20 cellular contexts compared by ENCODE assay signal in genomic region chr4:6350646-6351045, GRCh38.
DNase-seq lines count a peak whose midpoint lies in the region; ATAC-seq and TF ChIP-seq lines count a peak whose summit lies in the region.
"Had no signal": no experiment of that assay in that cellular context is flagged by ENCODE, and none has a peak within 500 bp of the region (broad histone marks: within the 10 kb centered on the region; RNA-seq: fewer than 3 reads in every experiment).

No MANE protein-coding gene starts in this region.

- TF ChIP-seq CTCF in left ventricle myocardium inferior (IDR thresholded peaks at IDR 0.05; ENCODE audit: borderline replicate concordance): no peak
- TF ChIP-seq CTCF in chondrocyte (IDR thresholded peaks at IDR 0.05): no peak

- H3K4me1 Mint-ChIP-seq in chondrocyte (ENCODE audit: low read depth): no peaks in the 10 kb centered on the region
- H3K4me1 Mint-ChIP-seq: B cell had no signal

- H3K27ac Mint-ChIP-seq in chondrocyte (ENCODE audit: unreplicated experiment): no peak overlapping the region
- H3K27ac Mint-ChIP-seq: B cell; CD4-positive, alpha-beta T cell; CD8-positive, alpha-beta T cell had no signal

- no peak overlapping the region for H3K27ac ChIP-seq in left ventricle myocardium inferior (replicated peaks)
- H3K27ac ChIP-seq in BLaER1 treated with 17β-estradiol and CSF1 and Interleukin-3, amounts not matched to agents 10 nM and 100 nM: no peak overlapping the region
- H3K27ac ChIP-seq: C4-2B had no signal

- DNase-seq in left ventricle myocardium superior (peak; percentile 7), left ventricle myocardium inferior (no peak), chondrocyte (ENCODE audit: low spot score) (peak; percentile 61), posterior vena cava (ENCODE audit: low spot score) (peak; percentile 42), G401 (ENCODE audit: low spot score) (no peak), AG08396 (ENCODE audit: low spot score) (no peak)
- DNase-seq in stimulated activated naive CD4-positive, alpha-beta T cell (lab: John Stamatoyannopoulos, UW): no peak
- DNase-seq: 8988T; ACHN; AML-193; Caco-2; Calu3; CD4-positive, alpha-beta T cell; CD8-positive, alpha-beta T cell; DMS79 treated with DMSO at 0.1 percent for 48 hours; GDM1 had no signal

- H3K4me2 ChIP-seq in BLaER1 treated with 17β-estradiol and CSF1 and Interleukin-3, amounts not matched to agents 10 nM and 100 nM: peak overlapping the region in 9 of 11 experiments; percentile 61 to 85 (median 78); a peak in 18 of 22 replicates

- peaks cover 42% of the 10 kb centered on the region for H3K27me3 Mint-ChIP-seq in chondrocyte (ENCODE audit: low read depth)

- peaks cover 68% of the 10 kb centered on the region for H3K27me3 ChIP-seq in left ventricle myocardium inferior (ENCODE audit: low read depth)
- H3K27me3 ChIP-seq in BLaER1 treated with 17β-estradiol and CSF1 and Interleukin-3, amounts not matched to agents 10 nM and 100 nM: no peaks in the 10 kb centered on the region; a peak in 1 of 22 replicates

- in situ Hi-C loops in G401 (cut with HindIII; ENCODE audit: low sequenced_read_pairs): no loop called here

- no peaks in the 10 kb centered on the region for H3K9me3 Mint-ChIP-seq in chondrocyte (ENCODE audit: low read depth)
- H3K9me3 Mint-ChIP-seq: CD4-positive, alpha-beta T cell; CD8-positive, alpha-beta T cell had no signal

- H3K4me3 Mint-ChIP-seq in chondrocyte (ENCODE audit: unreplicated experiment): no peak overlapping the region
- H3K4me3 Mint-ChIP-seq: B cell; CD4-positive, alpha-beta T cell; CD8-positive, alpha-beta T cell had no signal

- no peaks in the 10 kb centered on the region for H3K36me3 ChIP-seq in left ventricle myocardium inferior
- no peaks in the 10 kb centered on the region for H3K36me3 ChIP-seq in BLaER1 treated with 17β-estradiol and CSF1 and Interleukin-3, amounts not matched to agents 10 nM and 100 nM

- H3K36me3 Mint-ChIP-seq in chondrocyte (ENCODE audit: low read depth): peaks cover 3% of the 10 kb centered on the region
- H3K36me3 Mint-ChIP-seq: CD8-positive, alpha-beta T cell had no signal

- intact Hi-C loops in left ventricle myocardium superior (cut with micrococcal nuclease): no loop called here
- intact Hi-C loops in left ventricle myocardium inferior (cut with micrococcal nuclease): no loop called here
- intact Hi-C loops in posterior vena cava (cut with DNase I): no loop called here

- H4K20me1 ChIP-seq in BLaER1 treated with 17β-estradiol and CSF1 and Interleukin-3, amounts not matched to agents 10 nM and 100 nM: no peaks in the 10 kb centered on the region; a peak in 1 of 22 replicates

- H3K4me3 ChIP-seq in left ventricle myocardium inferior: no peak overlapping the region
- H3K4me3 ChIP-seq in BLaER1 treated with 17β-estradiol and CSF1 and Interleukin-3, amounts not matched to agents 10 nM and 100 nM: no peak overlapping the region
- H3K4me3 ChIP-seq: GM12878 had no signal

- no peak for ATAC-seq in left ventricle myocardium superior
- ATAC-seq: CD8-positive, alpha-beta T cell; GM12878 had no signal

- no peak overlapping the region for H3K9ac ChIP-seq in BLaER1 treated with 17β-estradiol and CSF1 and Interleukin-3, amounts not matched to agents 10 nM and 100 nM

- H3K4me1 ChIP-seq in left ventricle myocardium inferior: no peaks in the 10 kb centered on the region
- H3K4me1 ChIP-seq in BLaER1 treated with 17β-estradiol and CSF1 and Interleukin-3, amounts not matched to agents 10 nM and 100 nM: peaks cover 11 to 82% (median 73%) of the 10 kb centered on the region in 10 experiments
- H3K4me1 ChIP-seq: Caco-2 had no signal

- no peaks in the 10 kb centered on the region for H3K9me3 ChIP-seq in left ventricle myocardium inferior (replicated peaks)
- peaks cover 5 to 10% (median 8%) of the 10 kb centered on the region in 11 experiments for H3K9me3 ChIP-seq in BLaER1 treated with 17β-estradiol and CSF1 and Interleukin-3, amounts not matched to agents 10 nM and 100 nM (replicated peaks in 1 of 11)
- H3K9me3 ChIP-seq: Caco-2 had no signal

Comparison
In these comparisons a context has a peak if more than half of its experiments do, and no peak if none do; other contexts are left out.
1. DNase-seq: peak in left ventricle myocardium superior (single experiment), chondrocyte (single experiment) and posterior vena cava (single experiment); none in left ventricle myocardium inferior (single experiment), G401 (single experiment), AG08396 (single experiment) and stimulated activated naive CD4-positive, alpha-beta T cell (0 of 6).